11 cellular contexts compared by ENCODE assay signal in the genomic region with DNA sequence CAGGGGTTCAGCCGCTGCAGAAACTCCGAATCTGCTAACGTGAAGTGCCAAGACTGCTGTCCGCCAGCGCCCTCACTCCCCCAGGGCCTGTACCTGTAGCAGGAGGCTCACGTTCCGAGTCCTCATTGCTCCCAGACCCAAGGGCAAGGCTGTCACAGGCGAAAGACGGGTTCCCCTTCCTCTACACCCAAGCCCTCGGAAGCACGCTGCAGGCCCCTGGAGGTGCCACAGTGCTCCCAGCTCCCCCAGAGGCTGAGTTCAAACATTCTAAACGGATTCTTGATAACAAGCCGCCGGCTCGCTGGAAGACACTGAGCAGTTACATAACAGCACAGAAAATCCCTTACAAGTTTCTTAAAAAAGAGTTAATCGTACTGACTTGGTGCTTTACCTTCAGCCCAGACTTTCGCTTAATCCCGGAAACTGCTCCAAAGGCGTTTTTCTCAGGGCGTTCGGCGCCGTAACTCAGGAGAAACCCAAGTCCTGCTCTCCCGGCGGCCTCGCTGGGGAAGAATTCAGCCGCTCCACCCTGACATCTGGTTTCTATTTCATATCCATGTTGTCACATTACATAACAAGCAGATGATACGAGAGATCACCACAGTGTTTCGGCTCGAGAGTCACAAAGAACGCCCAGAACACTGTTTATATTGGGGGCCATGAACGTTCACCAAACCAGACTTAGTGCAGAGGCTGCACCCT.
A peak's percentile ranks its signal among the peaks of the same experiment; 100 is the strongest.
DNase-seq lines count a peak whose midpoint lies in the region; ATAC-seq and TF ChIP-seq lines count a peak whose summit lies in the region.
"Had no signal": no experiment of that assay in that cellular context is flagged by ENCODE, and none has a peak within 500 bp of the region (broad histone marks: within the 10 kb centered on the region; RNA-seq: fewer than 3 reads in every experiment).

No MANE protein-coding gene starts in this region.

- H3K36me3 ChIP-seq in skeletal muscle tissue (ENCODE audit: control insufficient read depth in 3 of 3, insufficient read depth in 3 of 3, low read length in 3 of 3) = peaks cover 0 to 18% (median 3%) of the 10 kb centered on the region in 3 donors

- H3K4me1 Mint-ChIP-seq in brain = peaks cover 84% of the 10 kb centered on the region
- peaks cover 15% of the 10 kb centered on the region for H3K4me1 Mint-ChIP-seq in activated CD8-positive, alpha-beta T cell treated with anti-CD3 and anti-CD28 coated beads, Interleukin-2, amount 10 ng/mL, durations not matched to agents 7 days and 5 days (ENCODE audit: low read depth)

- no peak for ATAC-seq in activated CD8-positive, alpha-beta T cell treated with anti-CD3 and anti-CD28 coated beads, Interleukin-2, amount 10 ng/mL, durations not matched to agents 7 days and 5 days
- ATAC-seq in HG03025 (IDR thresholded peaks at IDR 0.05; ENCODE audit: low FRiP score, unreplicated experiment) = no peak
- ATAC-seq: Panc1 had no signal

- no peaks in the 10 kb centered on the region for H3K27me3 ChIP-seq in skeletal muscle tissue (ENCODE audit: control insufficient read depth in 3 of 3, insufficient read depth in 3 of 3, low read length in 3 of 3)

- POLR2A ChIA-PET in activated CD8-positive, alpha-beta T cell treated with anti-CD3 and anti-CD28 coated beads, Interleukin-2, amount 10 ng/mL, durations not matched to agents 7 days and 5 days (lab: Charles Lee) = interaction anchor here (1.1 kb wide), 1 partner anchor 29 kb away, joined by 3 read pairs; no protein-coding TSS in a partner anchor

- H3K4me1 ChIP-seq in skeletal muscle tissue (ENCODE audit: control insufficient read depth in 3 of 3, insufficient read depth in 3 of 3, low read length in 3 of 3) = peaks cover 84 to 96% (median 86%) of the 10 kb centered on the region in 3 donors

- H3K27me3 Mint-ChIP-seq in brain = no peaks in the 10 kb centered on the region
- H3K27me3 Mint-ChIP-seq in activated CD8-positive, alpha-beta T cell treated with anti-CD3 and anti-CD28 coated beads, Interleukin-2, amount 10 ng/mL, durations not matched to agents 7 days and 5 days (ENCODE audit: low read depth) = no peaks in the 10 kb centered on the region

- peak overlapping the region; percentile 90 to 91 (median 91) for H3K4me3 ChIP-seq in skeletal muscle tissue (ENCODE audit: low read length in 3 of 3)

- peak overlapping the region in 4 of 5 experiments; percentile 48 to 93 (median 86) for H3K27ac Mint-ChIP-seq in brain
- no peak overlapping the region for H3K27ac Mint-ChIP-seq in activated CD8-positive, alpha-beta T cell treated with anti-CD3 and anti-CD28 coated beads, Interleukin-2, amount 10 ng/mL, durations not matched to agents 7 days and 5 days
- H3K27ac Mint-ChIP-seq: IgD-negative memory B cell had no signal

- peaks cover 19% of the 10 kb centered on the region for H3K36me3 Mint-ChIP-seq in brain
- no peaks in the 10 kb centered on the region for H3K36me3 Mint-ChIP-seq in activated CD8-positive, alpha-beta T cell treated with anti-CD3 and anti-CD28 coated beads, Interleukin-2, amount 10 ng/mL, durations not matched to agents 7 days and 5 days (ENCODE audit: low read depth)
- H3K36me3 Mint-ChIP-seq: IgD-negative memory B cell had no signal

- no peak for TF ChIP-seq CTCF in brain (conservative IDR thresholded peaks at IDR 0.05)

- H3K4me3 Mint-ChIP-seq in brain = peak overlapping the region in 3 of 5 experiments; percentile 32 to 80 (median 72)
- no peak overlapping the region for H3K4me3 Mint-ChIP-seq in activated CD8-positive, alpha-beta T cell treated with anti-CD3 and anti-CD28 coated beads, Interleukin-2, amount 10 ng/mL, durations not matched to agents 7 days and 5 days
- H3K4me3 Mint-ChIP-seq: IgD-negative memory B cell had no signal

- peak; percentile 65 for DNase-seq in GM04504 (ENCODE audit: low read depth)
- peak; percentile 89 for DNase-seq in hepatic stellate cell (ENCODE audit: low spot score)
- no peak for DNase-seq in iPS-NIHi11 (ENCODE audit: low spot score)
- no peak for DNase-seq in activated CD8-positive, alpha-beta T cell treated with anti-CD3 and anti-CD28 coated beads, Interleukin-2, amount 10 ng/mL, durations not matched to agents 7 days and 5 days
- DNase-seq in NCI-H510A (lab: John Stamatoyannopoulos, UW) = no peak
- DNase-seq: stimulated activated CD4-positive, alpha-beta T cell treated with anti-CD3 and anti-CD28 coated beads, Interleukin-2, amount 100 ng/mL, for 24 hours had no signal

- peak overlapping the region; percentile 98 for H3K27ac ChIP-seq in skeletal muscle tissue (ENCODE audit: low read depth, low read length)

- peak overlapping the region; percentile 94 to 97 (median 95) for H3K9ac ChIP-seq in skeletal muscle tissue (ENCODE audit: low read depth in 1 of 3, low read length in 3 of 3)

- no peaks in the 10 kb centered on the region for H3K9me3 ChIP-seq in skeletal muscle tissue (ENCODE audit: control insufficient read depth in 3 of 3, low read length in 3 of 3)

- H3K9me3 Mint-ChIP-seq in brain = peaks cover under 1 to 5% (median 4%) of the 10 kb centered on the region in 5 experiments
- no peaks in the 10 kb centered on the region for H3K9me3 Mint-ChIP-seq in activated CD8-positive, alpha-beta T cell treated with anti-CD3 and anti-CD28 coated beads, Interleukin-2, amount 10 ng/mL, durations not matched to agents 7 days and 5 days (ENCODE audit: insufficient read depth)
- H3K9me3 Mint-ChIP-seq: IgD-negative memory B cell had no signal

- CTCF ChIA-PET in activated CD8-positive, alpha-beta T cell treated with anti-CD3 and anti-CD28 coated beads, Interleukin-2, amount 10 ng/mL, durations not matched to agents 7 days and 5 days (lab: Charles Lee) = interaction anchor here (1.0 kb wide), 1 partner anchor 41 kb away, joined by 3 read pairs; no protein-coding TSS in a partner anchor

Comparison
In these comparisons a context has a peak if more than half of its experiments do, and no peak if none do; other contexts are left out.
1. DNase-seq: peak in GM04504 (single experiment) and hepatic stellate cell (single experiment); none in iPS-NIHi11 (single experiment), activated CD8-positive, alpha-beta T cell treated with anti-CD3 and anti-CD28 coated beads, Interleukin-2, amount 10 ng/mL, durations not matched to agents 7 days and 5 days (single experiment) and NCI-H510A (single experiment).